ENCODE assay signal across 35 cellular contexts in genomic region chr5:103890313-103890712, GRCh38.
"Had no signal": no experiment of that assay in that cellular context is flagged by ENCODE, and none has a peak within 500 bp of the region (broad histone marks: within the 10 kb centered on the region; RNA-seq: fewer than 3 reads in every experiment).

No MANE protein-coding gene starts in this region.

- H3K4me3 Mint-ChIP-seq: activated B cell treated with CpG ODN at 0.5 μM for 24 hours; activated CD4-positive, alpha-beta memory T cell treated with anti-CD3 and anti-CD28 coated beads for 36 hours; activated naive CD8-positive, alpha-beta T cell treated with anti-CD3 and anti-CD28 coated beads for 36 hours; activated T-cell treated with anti-CD3 and anti-CD28 coated beads, Interleukin-2, amount 50 U/mL, for 72 hours; activated T-helper 17 cell treated with anti-CD3 and anti-CD28 coated beads, Interleukin-2, amount 50 U/mL, for 72 hours had no signal

- H3K27ac ChIP-seq: ascending aorta, cardiac muscle cell, PC-9, RWPE1, VCaP had no signal

- H3K27ac Mint-ChIP-seq: activated B cell treated with CpG ODN at 0.5 μM for 24 hours; activated CD4-positive, alpha-beta memory T cell treated with anti-CD3 and anti-CD28 coated beads for 36 hours; activated naive CD8-positive, alpha-beta T cell treated with anti-CD3 and anti-CD28 coated beads for 36 hours; activated T-cell treated with anti-CD3 and anti-CD28 coated beads, Interleukin-2, amount 50 U/mL, for 72 hours; activated T-helper 17 cell treated with anti-CD3 and anti-CD28 coated beads, Interleukin-2, amount 50 U/mL, for 72 hours had no signal

- H3K4me3 ChIP-seq: ascending aorta, cardiac muscle cell, PC-9 had no signal

- H3K9me3 Mint-ChIP-seq: activated CD4-positive, alpha-beta memory T cell treated with anti-CD3 and anti-CD28 coated beads for 36 hours; activated naive CD8-positive, alpha-beta T cell treated with anti-CD3 and anti-CD28 coated beads for 36 hours had no signal

- FAIRE-seq: RCC 7860 had no signal

- H3K27me3 ChIP-seq: ascending aorta, cardiac muscle cell had no signal

- H3K4me1 ChIP-seq: ascending aorta had no signal

- H3K36me3 Mint-ChIP-seq: activated CD4-positive, alpha-beta memory T cell treated with anti-CD3 and anti-CD28 coated beads for 36 hours; activated naive CD8-positive, alpha-beta T cell treated with anti-CD3 and anti-CD28 coated beads for 36 hours had no signal

- H3K9me3 ChIP-seq: ascending aorta had no signal

- DNase-seq: activated B cell treated with CpG ODN at 0.5 μM for 24 hours; activated CD4-positive, alpha-beta memory T cell treated with anti-CD3 and anti-CD28 coated beads for 36 hours; activated CD4-positive, alpha-beta T cell treated with anti-CD3 and anti-CD28 coated beads for 4 hours; activated CD4-positive, alpha-beta T cell treated with anti-CD3 and anti-CD28 coated beads, Interleukin-2, amount 50 U/mL, for 1 hour; activated CD4-positive, CD25-positive, alpha-beta regulatory T cell treated with anti-CD3 and anti-CD28 coated beads, Interleukin-2, amount 50 U/mL, for 72 hours; activated effector memory CD4-positive, alpha-beta T cell treated with anti-CD3 and anti-CD28 coated beads, Interleukin-2, amount 50 U/mL, for 16 hours; activated naive CD4-positive, alpha-beta T cell; activated naive CD4-positive, alpha-beta T cell treated with anti-CD3 and anti-CD28 coated beads, Interleukin-2, amount 50 U/mL, for 16 hours; activated naive CD8-positive, alpha-beta T cell treated with anti-CD3 and anti-CD28 coated beads for 36 hours; activated T-cell treated with anti-CD3 and anti-CD28 coated beads, Interleukin-2, amount 50 U/mL, for 1 hour; activated T-cell treated with anti-CD3 and anti-CD28 coated beads, Interleukin-2, amount 50 U/mL, for 72 hours; amniotic stem cell; KG1; NCI-H1105; NCI-H1417 treated with DMSO at 0.1 percent for 48 hours; NCI-H187 treated with DMSO at 0.1 percent for 48 hours; NCI-H2081; NCI-H2171 treated with DMSO at 0.1 percent for 48 hours; NCI-H226; NCI-H446 treated with DMSO at 0.1 percent for 48 hours; NCI-H524; NCI-H82; PC-9; SIG-M5; SW 1271; T-helper 1 cell; T-helper 2 cell; T-helper 9 cell had no signal

- ATAC-seq: activated T-cell treated with anti-CD3 and anti-CD28 coated beads, Interleukin-2, amount 50 U/mL, for 72 hours; activated T-helper 17 cell treated with anti-CD3 and anti-CD28 coated beads, Interleukin-2, amount 50 U/mL, for 72 hours; Right ventricle myocardium inferior had no signal

- H2AFZ ChIP-seq: PC-9 had no signal

- H3K4me1 Mint-ChIP-seq: activated B cell treated with CpG ODN at 0.5 μM for 24 hours; activated naive CD8-positive, alpha-beta T cell treated with anti-CD3 and anti-CD28 coated beads for 36 hours; activated T-helper 17 cell treated with anti-CD3 and anti-CD28 coated beads, Interleukin-2, amount 50 U/mL, for 72 hours had no signal

- H3K27me3 Mint-ChIP-seq: activated B cell treated with CpG ODN at 0.5 μM for 24 hours; activated CD4-positive, alpha-beta memory T cell treated with anti-CD3 and anti-CD28 coated beads for 36 hours; activated naive CD8-positive, alpha-beta T cell treated with anti-CD3 and anti-CD28 coated beads for 36 hours; activated T-helper 17 cell treated with anti-CD3 and anti-CD28 coated beads, Interleukin-2, amount 50 U/mL, for 72 hours had no signal

- H3K36me3 ChIP-seq: ascending aorta, cardiac muscle cell had no signal

- H3K4me2 ChIP-seq: PC-9 had no signal
